Comparison of ENCODE assay signal across 25 cellular contexts in the genomic region with DNA sequence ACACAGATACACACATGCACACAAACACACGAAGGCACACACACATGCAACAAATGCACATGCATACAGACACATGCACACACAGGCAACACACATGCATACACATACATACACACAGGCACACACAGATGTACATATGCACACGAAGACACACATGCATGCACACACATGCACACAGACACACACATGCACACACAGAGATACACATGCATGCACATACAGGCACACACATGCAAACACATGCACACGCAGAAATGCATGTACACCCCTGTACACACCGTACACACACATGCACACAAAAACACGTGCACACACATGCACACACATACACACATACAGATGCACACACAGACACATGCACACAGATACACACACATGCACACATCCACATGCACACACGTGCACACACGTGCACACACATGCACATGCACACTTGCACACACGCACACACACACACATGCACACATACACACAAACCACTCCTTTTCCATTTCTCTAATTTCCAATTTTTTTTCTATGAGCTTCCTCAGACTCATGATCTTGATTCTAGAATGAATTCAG.
"Had no signal": no experiment of that assay in that cellular context is flagged by ENCODE, and none has a peak within 500 bp of the region (broad histone marks: within the 10 kb centered on the region; RNA-seq: fewer than 3 reads in every experiment).

No MANE protein-coding gene starts in this region.

- H3K4me1 Mint-ChIP-seq: T-helper 17 cell, WTC11 had no signal

- H3K9me3 Mint-ChIP-seq: activated naive CD4-positive, alpha-beta T cell treated with anti-CD3 and anti-CD28 coated beads for 36 hours; activated T-cell treated with anti-CD3 and anti-CD28 coated beads, Interleukin-2, amount 50 U/mL, for 24 hours had no signal

- H3K4me3 ChIP-seq: breast epithelium, MG63 had no signal

- H3K27ac ChIP-seq: breast epithelium had no signal

- H3K27me3 Mint-ChIP-seq: activated CD8-positive, alpha-beta memory T cell treated with anti-CD3 and anti-CD28 coated beads, Interleukin-2, amount 10 ng/mL, durations not matched to agents 7 days and 5 days; activated naive CD8-positive, alpha-beta T cell; activated T-cell treated with anti-CD3 and anti-CD28 coated beads, Interleukin-2, amount 50 U/mL, for 24 hours had no signal

- ATAC-seq: activated CD8-positive, alpha-beta memory T cell treated with anti-CD3 and anti-CD28 coated beads, Interleukin-2, amount 10 ng/mL, durations not matched to agents 7 days and 5 days; T-helper 17 cell; WTC11 had no signal

- H3K27ac Mint-ChIP-seq: activated CD8-positive, alpha-beta memory T cell treated with anti-CD3 and anti-CD28 coated beads, Interleukin-2, amount 10 ng/mL, durations not matched to agents 7 days and 5 days; activated naive CD4-positive, alpha-beta T cell treated with anti-CD3 and anti-CD28 coated beads for 36 hours; activated naive CD8-positive, alpha-beta T cell; activated T-cell treated with anti-CD3 and anti-CD28 coated beads, Interleukin-2, amount 50 U/mL, for 24 hours; T-helper 17 cell; WTC11 had no signal

- H3K36me3 ChIP-seq: breast epithelium, MG63 had no signal

- H3K36me3 Mint-ChIP-seq: activated CD8-positive, alpha-beta memory T cell treated with anti-CD3 and anti-CD28 coated beads, Interleukin-2, amount 10 ng/mL, durations not matched to agents 7 days and 5 days; activated naive CD8-positive, alpha-beta T cell; WTC11 had no signal

- DNase-seq: activated CD4-positive, alpha-beta T cell treated with anti-CD3 and anti-CD28 coated beads for 48 hours; activated CD4-positive, alpha-beta T cell treated with anti-CD3 and anti-CD28 coated beads, Interleukin-2, amount 50 U/mL, for 4 hours; activated CD4-positive, CD25-positive, alpha-beta regulatory T cell treated with anti-CD3 and anti-CD28 coated beads, Interleukin-2, amount 50 U/mL, for 72 hours; activated CD8-positive, alpha-beta memory T cell treated with anti-CD3 and anti-CD28 coated beads, Interleukin-2, amount 10 ng/mL, durations not matched to agents 7 days and 5 days; activated effector memory CD4-positive, alpha-beta T cell treated with anti-CD3 and anti-CD28 coated beads, Interleukin-2, amount 50 U/mL, for 16 hours; activated naive CD4-positive, alpha-beta T cell treated with anti-CD3 and anti-CD28 coated beads for 36 hours; activated T-cell treated with anti-CD3 and anti-CD28 coated beads, Interleukin-2, amount 50 U/mL, for 24 hours; aorta; central memory CD4-positive, alpha-beta T cell; MG63; MV-4-11; NCI-H1092 treated with DMSO at 0.1 percent for 48 hours; NCI-H1417 treated with DMSO at 0.1 percent for 48 hours; NCI-H1694; NCI-H2029 treated with DMSO at 0.1 percent for 48 hours; NCI-H345; NCI-H510A; NCI-H526 treated with DMSO at 0.1 percent for 48 hours; NCI-H82; SIG-M5; T-helper 17 cell; T-helper 9 cell had no signal

- H3K4me3 Mint-ChIP-seq: activated CD8-positive, alpha-beta memory T cell treated with anti-CD3 and anti-CD28 coated beads, Interleukin-2, amount 10 ng/mL, durations not matched to agents 7 days and 5 days; activated naive CD4-positive, alpha-beta T cell treated with anti-CD3 and anti-CD28 coated beads for 36 hours; activated naive CD8-positive, alpha-beta T cell; activated T-cell treated with anti-CD3 and anti-CD28 coated beads, Interleukin-2, amount 50 U/mL, for 24 hours; T-helper 17 cell; WTC11 had no signal

- H3K27me3 ChIP-seq: breast epithelium, MG63 had no signal

- H3K9me3 ChIP-seq: breast epithelium, MG63 had no signal

- H3K4me1 ChIP-seq: breast epithelium had no signal
